15 cellular contexts compared by ENCODE assay signal in the genomic region with DNA sequence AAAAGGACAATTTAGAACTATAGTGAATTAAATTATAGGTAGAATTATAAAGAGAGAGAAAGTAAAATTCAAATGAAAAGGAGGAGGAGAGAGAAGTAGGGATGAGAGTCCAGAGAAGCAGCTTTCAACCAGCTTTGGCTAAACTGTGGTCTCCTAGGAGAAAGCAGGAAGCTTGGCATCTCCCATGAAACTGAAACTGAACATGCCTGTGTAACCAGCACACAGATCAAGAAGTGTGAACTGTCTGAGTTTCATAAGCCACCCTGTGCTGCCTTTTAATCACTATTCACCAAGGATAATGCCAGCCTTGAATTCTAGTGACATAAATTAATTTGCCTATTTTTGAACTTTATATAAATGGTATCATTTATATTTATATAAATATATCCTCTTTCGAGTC.
DNase-seq lines count a peak whose midpoint lies in the region; ATAC-seq and TF ChIP-seq lines count a peak whose summit lies in the region.
"Had no signal": no experiment of that assay in that cellular context is flagged by ENCODE, and none has a peak within 500 bp of the region (broad histone marks: within the 10 kb centered on the region; RNA-seq: fewer than 3 reads in every experiment).

No MANE protein-coding gene starts in this region.

- whole genome bisulfite sequencing in heart right ventricle, 2 donors = 76 to 79% methylated on average over 1 of the region's 1 CpG

- no peaks in the 10 kb centered on the region for H3K27me3 ChIP-seq in heart right ventricle

- no peaks in the 10 kb centered on the region for H3K36me3 Mint-ChIP-seq in stimulated activated naive B cell treated with anti-CD40 and anti-IgM and Interleukin-4, amounts not matched to agents 10 μg/mL and 1 μg/mL and 100 μg/mL, for 72 hours
- H3K36me3 Mint-ChIP-seq: natural killer cell treated with Interleukin-12 subunit alpha and Interleukin-12 subunit beta and Interleukin-15 and Interleukin-18, amount 100 ng/mL, for 72 hours had no signal

- intact Hi-C loops in heart right ventricle (cut with DNase I) = no loop called here

- H3K36me3 ChIP-seq in heart right ventricle = no peaks in the 10 kb centered on the region

- H3K4me3 Mint-ChIP-seq in stimulated activated naive B cell treated with anti-CD40 and anti-IgM and Interleukin-4, amounts not matched to agents 10 μg/mL and 1 μg/mL and 100 μg/mL, for 72 hours = no peak overlapping the region
- H3K4me3 Mint-ChIP-seq: activated T-cell treated with anti-CD3 and anti-CD28 coated beads, Interleukin-2, amount 50 U/mL, for 4 hours; B cell; natural killer cell treated with Interleukin-12 subunit alpha and Interleukin-12 subunit beta and Interleukin-15 and Interleukin-18, amount 100 ng/mL, for 72 hours had no signal

- H3K27ac ChIP-seq in heart right ventricle = peak overlapping the region in 5 of 10 donors; percentile 7 to 42 (median 23)

- H3K4me1 ChIP-seq in heart right ventricle = peaks cover 0 to 36% (median 19%) of the 10 kb centered on the region in 9 donors

- no peak for TF ChIP-seq POLR2A in GM18505 (IDR thresholded peaks at IDR 0.05; ENCODE audit: borderline replicate concordance, extremely low read depth, insufficient read depth, insufficient read length)

- no peaks in the 10 kb centered on the region for H3K9me3 ChIP-seq in heart right ventricle

- H3K27me3 Mint-ChIP-seq in stimulated activated naive B cell treated with anti-CD40 and anti-IgM and Interleukin-4, amounts not matched to agents 10 μg/mL and 1 μg/mL and 100 μg/mL, for 72 hours = peaks cover 0 to 4% of the 10 kb centered on the region in 2 donors
- H3K27me3 Mint-ChIP-seq: natural killer cell treated with Interleukin-12 subunit alpha and Interleukin-12 subunit beta and Interleukin-15 and Interleukin-18, amount 100 ng/mL, for 72 hours had no signal

- DNase-seq in heart right ventricle = no peak
- no peak for DNase-seq in activated T-cell treated with anti-CD3 and anti-CD28 coated beads, Interleukin-2, amount 50 U/mL, for 48 hours
- DNase-seq in stimulated activated CD4-positive, alpha-beta T cell treated with anti-CD3 and anti-CD28 coated beads, Interleukin-4, amount 100 ng/mL, for 1 hour = no peak
- no peak for DNase-seq in activated effector memory CD4-positive, alpha-beta T cell treated with anti-CD3 and anti-CD28 coated beads, Interleukin-2, amount 50 U/mL, for 16 hours
- DNase-seq in stimulated activated naive B cell treated with anti-CD40 and anti-IgM and Interleukin-4, amounts not matched to agents 10 μg/mL and 1 μg/mL and 100 μg/mL, for 72 hours = no peak
- DNase-seq: activated T-cell treated with anti-CD3 and anti-CD28 coated beads, Interleukin-2, amount 50 U/mL, for 4 hours; effector CD8-positive, alpha-beta T cell; KG1 had no signal

- TF ChIP-seq CTCF in heart right ventricle (IDR thresholded peaks at IDR 0.05) = no peak

- H3K27ac Mint-ChIP-seq in stimulated activated naive B cell treated with anti-CD40 and anti-IgM and Interleukin-4, amounts not matched to agents 10 μg/mL and 1 μg/mL and 100 μg/mL, for 72 hours = no peak overlapping the region
- H3K27ac Mint-ChIP-seq: B cell; natural killer cell treated with Interleukin-12 subunit alpha and Interleukin-12 subunit beta and Interleukin-15 and Interleukin-18, amount 100 ng/mL, for 72 hours had no signal

- H3K4me1 Mint-ChIP-seq in stimulated activated naive B cell treated with anti-CD40 and anti-IgM and Interleukin-4, amounts not matched to agents 10 μg/mL and 1 μg/mL and 100 μg/mL, for 72 hours = no peaks in the 10 kb centered on the region
- H3K4me1 Mint-ChIP-seq: B cell had no signal

- H3K4me3 ChIP-seq in heart right ventricle = no peak overlapping the region

- ATAC-seq in GM18505 (IDR thresholded peaks at IDR 0.05; ENCODE audit: unreplicated experiment) (peak; percentile 73), GM19452 (IDR thresholded peaks at IDR 0.05; ENCODE audit: unreplicated experiment) (peak; percentile 81), HG03378 (IDR thresholded peaks at IDR 0.05; ENCODE audit: unreplicated experiment) (peak; percentile 77), heart right ventricle (peak in 5 of 8 donors; percentile 53 to 72 (median 62))
- no peak for ATAC-seq in stimulated activated naive B cell treated with anti-CD40 and anti-IgM and Interleukin-4, amounts not matched to agents 10 μg/mL and 1 μg/mL and 100 μg/mL, for 72 hours (replicated peaks)
- ATAC-seq: activated CD4-positive, CD25-positive, alpha-beta regulatory T cell treated with anti-CD3 and anti-CD28 coated beads, Interleukin-2, amount 50 U/mL, for 24 hours; activated T-cell treated with anti-CD3 and anti-CD28 coated beads, Interleukin-2, amount 50 U/mL, for 4 hours; natural killer cell treated with Interleukin-12 subunit alpha and Interleukin-12 subunit beta and Interleukin-15 and Interleukin-18, amount 100 ng/mL, for 72 hours; sciatic nerve had no signal

- H3K9me3 Mint-ChIP-seq in stimulated activated naive B cell treated with anti-CD40 and anti-IgM and Interleukin-4, amounts not matched to agents 10 μg/mL and 1 μg/mL and 100 μg/mL, for 72 hours = no peaks in the 10 kb centered on the region
- H3K9me3 Mint-ChIP-seq: activated T-cell treated with anti-CD3 and anti-CD28 coated beads, Interleukin-2, amount 50 U/mL, for 4 hours; natural killer cell treated with Interleukin-12 subunit alpha and Interleukin-12 subunit beta and Interleukin-15 and Interleukin-18, amount 100 ng/mL, for 72 hours had no signal

Comparison
In these comparisons a context has a peak if more than half of its experiments do, and no peak if none do; other contexts are left out.
1. ATAC-seq: peak in GM18505 (single experiment), GM19452 (single experiment), HG03378 (single experiment) and heart right ventricle (5 of 8); none in stimulated activated naive B cell treated with anti-CD40 and anti-IgM and Interleukin-4, amounts not matched to agents 10 μg/mL and 1 μg/mL and 100 μg/mL, for 72 hours (0 of 2).